Comparison of ENCODE assay signal across 14 cellular contexts in the genomic region with DNA sequence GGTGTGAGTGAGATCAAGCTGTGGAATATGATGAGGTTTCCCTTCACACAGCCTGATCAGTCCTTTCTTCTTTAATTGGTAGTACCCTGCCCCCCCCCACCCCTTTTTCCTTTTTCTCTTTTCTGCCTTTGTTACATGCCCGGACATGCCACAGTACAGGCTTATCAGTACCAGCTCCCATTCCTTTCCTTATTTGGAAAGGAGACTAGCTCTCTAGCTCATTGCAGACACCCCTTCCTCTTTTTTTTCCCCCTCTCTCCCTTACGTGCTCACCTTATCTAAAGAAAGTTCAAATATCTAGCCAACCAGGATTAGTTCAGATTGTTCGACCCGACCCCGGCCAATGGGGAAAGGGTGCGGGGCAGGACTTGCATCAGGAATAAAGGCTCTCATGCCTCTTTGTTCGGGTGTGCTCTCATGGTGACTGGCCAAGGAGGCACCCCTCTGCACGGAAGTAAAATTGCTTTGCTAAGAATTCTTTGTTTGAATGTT.
DNase-seq lines count a peak whose midpoint lies in the region; ATAC-seq and TF ChIP-seq lines count a peak whose summit lies in the region.
"Had no signal": no experiment of that assay in that cellular context is flagged by ENCODE, and none has a peak within 500 bp of the region (broad histone marks: within the 10 kb centered on the region; RNA-seq: fewer than 3 reads in every experiment).

No MANE protein-coding gene starts in this region.

- H3K27ac Mint-ChIP-seq in MCF 10A (ENCODE audit: low read depth, unreplicated experiment), result peak overlapping the region; percentile 85
- H3K27ac Mint-ChIP-seq in CD8-positive, alpha-beta memory T cell, result no peak overlapping the region
- H3K27ac Mint-ChIP-seq: activated T-helper 17 cell treated with anti-CD3 and anti-CD28 coated beads, Interleukin-2, amount 50 U/mL, for 72 hours had no signal

- no peaks in the 10 kb centered on the region for H3K9me3 Mint-ChIP-seq in MCF 10A (ENCODE audit: unreplicated experiment)
- H3K9me3 Mint-ChIP-seq in CD8-positive, alpha-beta memory T cell, result peaks cover 0 to 3% (median 0%) of the 10 kb centered on the region in 5 donors
- H3K9me3 Mint-ChIP-seq: activated CD4-positive, alpha-beta T cell treated with anti-CD3 and anti-CD28 coated beads, Interleukin-2, amount 10 ng/mL, durations not matched to agents 7 days and 5 days; activated T-helper 17 cell treated with anti-CD3 and anti-CD28 coated beads, Interleukin-2, amount 50 U/mL, for 72 hours had no signal

- no peak overlapping the region for H3K4me3 Mint-ChIP-seq in MCF 10A (ENCODE audit: unreplicated experiment)
- H3K4me3 Mint-ChIP-seq in CD8-positive, alpha-beta memory T cell, result no peak overlapping the region
- H3K4me3 Mint-ChIP-seq: activated CD4-positive, alpha-beta T cell treated with anti-CD3 and anti-CD28 coated beads, Interleukin-2, amount 10 ng/mL, durations not matched to agents 7 days and 5 days; activated T-helper 17 cell treated with anti-CD3 and anti-CD28 coated beads, Interleukin-2, amount 50 U/mL, for 72 hours had no signal

- no peaks in the 10 kb centered on the region for H3K27me3 Mint-ChIP-seq in MCF 10A (ENCODE audit: insufficient read depth, unreplicated experiment)
- peaks cover 0 to 1% of the 10 kb centered on the region in 2 donors for H3K27me3 Mint-ChIP-seq in CD8-positive, alpha-beta memory T cell

- H2AFZ ChIP-seq in smooth muscle cell (ENCODE audit: low read depth), result peak overlapping the region; percentile 81

- WGBS in smooth muscle cell (ENCODE audit: low lambda C conversion rate), result 40% methylated on average over 8 of the region's 8 CpGs

- ATAC-seq in foreskin keratinocyte (no peak), mucosa of descending colon (no peak), GM21529 (IDR thresholded peaks at IDR 0.05; ENCODE audit: unreplicated experiment) (no peak)
- ATAC-seq: activated T-helper 17 cell treated with anti-CD3 and anti-CD28 coated beads, Interleukin-2, amount 50 U/mL, for 72 hours had no signal

- H3K79me2 ChIP-seq in smooth muscle cell (ENCODE audit: low read depth), result no peaks in the 10 kb centered on the region

- DNase-seq in MCF 10A (ENCODE audit: unreplicated experiment) (no peak), breast epithelium (ENCODE audit: low spot score in 2 of 2) (no peak), NCI-H526 (lab: John Stamatoyannopoulos, UW) (peak; percentile 55 to 64), foreskin keratinocyte (peak; percentile 14 to 54), smooth muscle cell (lab: John Stamatoyannopoulos, UW; ENCODE audit: unreplicated experiment) (no peak), mucosa of descending colon (no peak)
- no peak for DNase-seq in CD8-positive, alpha-beta memory T cell
- DNase-seq: activated CD4-positive, alpha-beta T cell treated with anti-CD3 and anti-CD28 coated beads, Interleukin-2, amount 10 ng/mL, durations not matched to agents 7 days and 5 days; GF-D8; NCI-H1694; stomach had no signal

- H3K4me1 Mint-ChIP-seq in MCF 10A (ENCODE audit: insufficient read depth, unreplicated experiment), result peaks cover 12% of the 10 kb centered on the region
- H3K4me1 Mint-ChIP-seq in CD8-positive, alpha-beta memory T cell, result no peaks in the 10 kb centered on the region
- H3K4me1 Mint-ChIP-seq: activated T-helper 17 cell treated with anti-CD3 and anti-CD28 coated beads, Interleukin-2, amount 50 U/mL, for 72 hours had no signal

- POLR2A ChIA-PET in MCF 10A (lab: Yijun Ruan, JAX), result no interaction called here
- POLR2A ChIA-PET in CD8-positive, alpha-beta memory T cell (lab: Charles Lee), result no interaction called here

- H4K20me1 ChIP-seq in smooth muscle cell (ENCODE audit: low read depth), result no peaks in the 10 kb centered on the region
- H4K20me1 ChIP-seq: BLaER1 had no signal

- no peaks in the 10 kb centered on the region for H3K27me3 ChIP-seq in breast epithelium
- no peaks in the 10 kb centered on the region for H3K27me3 ChIP-seq in foreskin keratinocyte
- H3K27me3 ChIP-seq in smooth muscle cell (ENCODE audit: low read depth), result no peaks in the 10 kb centered on the region
- no peaks in the 10 kb centered on the region for H3K27me3 ChIP-seq in CD8-positive, alpha-beta memory T cell (ENCODE audit: insufficient read depth, low read length, poor library complexity, severe bottlenecking)
- H3K27me3 ChIP-seq: BLaER1, stomach had no signal

- peak overlapping the region; percentile 28 for H3K4me2 ChIP-seq in smooth muscle cell
- H3K4me2 ChIP-seq: BLaER1 had no signal

- H3K9ac ChIP-seq in smooth muscle cell (ENCODE audit: low read depth), result peak overlapping the region; percentile 47
- H3K9ac ChIP-seq: BLaER1 had no signal

- no peaks in the 10 kb centered on the region for H3K36me3 ChIP-seq in breast epithelium
- no peaks in the 10 kb centered on the region for H3K36me3 ChIP-seq in smooth muscle cell (ENCODE audit: low read depth)
- H3K36me3 ChIP-seq in mucosa of descending colon (ENCODE audit: low read depth), result no peaks in the 10 kb centered on the region
- H3K36me3 ChIP-seq in CD8-positive, alpha-beta memory T cell (ENCODE audit: insufficient read depth, low read length), result no peaks in the 10 kb centered on the region
- H3K36me3 ChIP-seq: BLaER1, stomach had no signal

- TF ChIP-seq CTCF in MCF 10A (IDR thresholded peaks at IDR 0.05; ENCODE audit: unreplicated experiment) (no peak), breast epithelium (IDR thresholded peaks at IDR 0.05) (no peak), foreskin keratinocyte (conservative IDR thresholded peaks at IDR 0.05) (no peak), smooth muscle cell (IDR thresholded peaks at IDR 0.05; ENCODE audit: borderline replicate concordance, insufficient read depth, poor library complexity, severe bottlenecking) (no peak), mucosa of descending colon (IDR thresholded peaks at IDR 0.05) (no peak)

- no peak for TF ChIP-seq POLR2A in breast epithelium (IDR thresholded peaks at IDR 0.05)

- CTCF ChIA-PET in MCF 10A (lab: Yijun Ruan, JAX), result interaction anchor here (0.6 kb wide), 1 partner anchor 80 kb away, joined by 3 read pairs; no protein-coding TSS in a partner anchor
- CTCF ChIA-PET in CD8-positive, alpha-beta memory T cell (lab: Charles Lee), result no interaction called here

- H3K27ac ChIP-seq in breast epithelium (no peak overlapping the region), foreskin keratinocyte (no peak overlapping the region), smooth muscle cell (ENCODE audit: low read depth) (peak overlapping the region; percentile 61)
- no peak overlapping the region for H3K27ac ChIP-seq in CD8-positive, alpha-beta memory T cell (ENCODE audit: low read depth, low read length)
- H3K27ac ChIP-seq: BLaER1, stomach had no signal

- H3K4me3 ChIP-seq in breast epithelium, result no peak overlapping the region
- H3K4me3 ChIP-seq in smooth muscle cell, result no peak overlapping the region
- no peak overlapping the region for H3K4me3 ChIP-seq in mucosa of descending colon
- no peak overlapping the region for H3K4me3 ChIP-seq in CD8-positive, alpha-beta memory T cell (ENCODE audit: low read length)
- H3K4me3 ChIP-seq: BLaER1, stomach had no signal

- intact Hi-C loops in MCF 10A (cut with micrococcal nuclease), result no loop called here
- intact Hi-C loops in breast epithelium (cut with DNase I; ENCODE audit: low total_unique reads), result no loop called here
- intact Hi-C loops in mucosa of descending colon (cut with DNase I, micrococcal nuclease), result no loop called here

- no TSS peak for BruUV-seq in MCF 10A (replicated peaks; lab: Mats Ljungman, UMichigan)

- peaks cover 0 to 8% of the 10 kb centered on the region in 2 donors for H3K4me1 ChIP-seq in breast epithelium
- no peaks in the 10 kb centered on the region for H3K4me1 ChIP-seq in foreskin keratinocyte
- peaks cover 28% of the 10 kb centered on the region for H3K4me1 ChIP-seq in smooth muscle cell (ENCODE audit: low read depth)
- no peaks in the 10 kb centered on the region for H3K4me1 ChIP-seq in mucosa of descending colon (ENCODE audit: low read depth)
- no peaks in the 10 kb centered on the region for H3K4me1 ChIP-seq in CD8-positive, alpha-beta memory T cell (ENCODE audit: insufficient read depth, low read length)
- H3K4me1 ChIP-seq: BLaER1, stomach had no signal

- no peaks in the 10 kb centered on the region for H3K9me3 ChIP-seq in breast epithelium
- H3K9me3 ChIP-seq in smooth muscle cell (replicated peaks; ENCODE audit: low read depth), result no peaks in the 10 kb centered on the region
- no peaks in the 10 kb centered on the region for H3K9me3 ChIP-seq in mucosa of descending colon
- H3K9me3 ChIP-seq in CD8-positive, alpha-beta memory T cell (ENCODE audit: low read length), result no peaks in the 10 kb centered on the region
- H3K9me3 ChIP-seq: BLaER1, stomach had no signal

- no peaks in the 10 kb centered on the region for H3K36me3 Mint-ChIP-seq in MCF 10A (ENCODE audit: insufficient read depth, unreplicated experiment)
- no peaks in the 10 kb centered on the region for H3K36me3 Mint-ChIP-seq in CD8-positive, alpha-beta memory T cell

- no peaks in the 10 kb centered on the region for H3F3A ChIP-seq in smooth muscle cell (ENCODE audit: low read depth)

Comparison
In these comparisons a context has a peak if more than half of its experiments do, and no peak if none do; other contexts are left out.
1. DNase-seq: peak in NCI-H526 (2 of 2) and foreskin keratinocyte (2 of 2); none in MCF 10A (single experiment), breast epithelium (0 of 2), smooth muscle cell (single experiment), mucosa of descending colon (0 of 3) and CD8-positive, alpha-beta memory T cell (0 of 5).